ENCODE assay signal across 1 cellular context in genomic region chr17:7479139-7479388, GRCh38.
TF ChIP-seq lines count a peak whose summit lies in the region.

No MANE protein-coding gene starts in this region.

TF ChIP-seq in GM12878, 131 proteins besides CTCF, POLR2A, EP300 and RAD21:
- TF ChIP-seq ZNF217 (IDR thresholded peaks at IDR 0.05) (0 out of 2 replicates have a peak, but pooled peaks have one; percentile 50), YY1 (IDR thresholded peaks at IDR 0.05; ENCODE audit: low read depth, low read length) (peak; percentile 42; the same call in 1 of the 2 replicates), CHD2 (IDR thresholded peaks at IDR 0.05; ENCODE audit: borderline replicate concordance, low read depth, low read length) (0 out of 2 replicates have a peak, but pooled peaks have one; percentile 0), NR2F1 (conservative IDR thresholded peaks at IDR 0.05) (peak; percentile 78), CREB1 (IDR thresholded peaks at IDR 0.05; ENCODE audit: low read depth) (0 out of 2 replicates have a peak, but pooled peaks have one; percentile 1), MYC (IDR thresholded peaks at IDR 0.05; ENCODE audit: insufficient read depth, insufficient read length, insufficient replicate concordance, low read length, severe bottlenecking) (no peak), SMAD5 (IDR thresholded peaks at IDR 0.05; ENCODE audit: low read depth) (no peak), GATAD2B (conservative IDR thresholded peaks at IDR 0.05; ENCODE audit: low read depth) (peak; percentile 80), BACH1 (IDR thresholded peaks at IDR 0.05; ENCODE audit: borderline replicate concordance) (0 out of 2 replicates have a peak, but pooled peaks have one; percentile 64)
- TF ChIP-seq, protein P1, sequence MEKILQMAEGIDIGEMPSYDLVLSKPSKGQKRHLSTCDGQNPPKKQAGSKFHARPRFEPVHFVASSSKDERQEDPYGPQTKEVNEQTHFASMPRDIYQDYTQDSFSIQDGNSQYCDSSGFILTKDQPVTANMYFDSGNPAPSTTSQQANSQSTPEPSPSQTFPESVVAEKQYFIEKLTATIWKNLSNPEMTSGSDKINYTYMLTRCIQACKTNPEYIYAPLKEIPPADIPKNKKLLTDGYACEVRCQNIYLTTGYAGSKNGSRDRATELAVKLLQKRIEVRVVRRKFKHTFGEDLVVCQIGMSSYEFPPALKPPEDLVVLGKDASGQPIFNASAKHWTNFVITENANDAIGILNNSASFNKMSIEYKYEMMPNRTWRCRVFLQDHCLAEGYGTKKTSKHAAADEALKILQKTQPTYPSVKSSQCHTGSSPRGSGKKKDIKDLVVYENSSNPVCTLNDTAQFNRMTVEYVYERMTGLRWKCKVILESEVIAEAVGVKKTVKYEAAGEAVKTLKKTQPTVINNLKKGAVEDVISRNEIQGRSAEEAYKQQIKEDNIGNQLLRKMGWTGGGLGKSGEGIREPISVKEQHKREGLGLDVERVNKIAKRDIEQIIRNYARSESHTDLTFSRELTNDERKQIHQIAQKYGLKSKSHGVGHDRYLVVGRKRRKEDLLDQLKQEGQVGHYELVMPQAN (conservative IDR thresholded peaks at IDR 0.05): peak; percentile 44
TF ChIP-seq in GM12878: peak in this region for 8.
